Comparison of ENCODE assay signal across 8 cellular contexts in the genomic region with DNA sequence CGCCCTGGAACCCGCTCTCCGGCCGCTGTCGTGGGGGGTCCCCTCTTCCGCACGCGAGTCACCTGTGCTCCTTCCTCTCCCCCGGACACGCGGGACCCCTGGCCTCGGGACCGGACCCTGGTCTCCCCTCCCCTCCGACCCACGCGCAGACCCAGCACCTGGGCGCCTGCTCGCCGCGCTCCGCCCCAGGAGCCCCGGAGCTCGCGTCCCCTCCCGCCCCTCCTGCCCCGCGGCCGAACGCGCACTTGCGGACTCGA. TPM values are rescaled to one million over a fixed set of nuclear protein-coding genes. Genes with fewer than 3 reads are reported as not detected.
A peak's percentile ranks its signal among the peaks of the same experiment; 100 is the strongest.
DNase-seq lines count a peak whose midpoint lies in the region; ATAC-seq, FAIRE-seq and TF ChIP-seq lines count a peak whose summit lies in the region.

No MANE protein-coding gene starts in this region.

- H3K27me3 ChIP-seq in body of pancreas (no peaks in the 10 kb centered on the region), lower lobe of right lung (ENCODE audit: low read depth) (no peaks in the 10 kb centered on the region), thyroid gland (no peaks in the 10 kb centered on the region)

- ATAC-seq in body of pancreas = no peak
- ATAC-seq in lower lobe of right lung = no peak

- no peak for TF ChIP-seq CTCF in body of pancreas (IDR thresholded peaks at IDR 0.05)
- TF ChIP-seq CTCF in lower lobe of right lung (IDR thresholded peaks at IDR 0.05) = no peak
- TF ChIP-seq CTCF in thyroid gland (IDR thresholded peaks at IDR 0.05) = no peak

- CTCF ChIA-PET in activated CD4-positive, alpha-beta memory T cell treated with anti-CD3 and anti-CD28 coated beads for 36 hours (lab: Charles Lee) = no interaction called here
- CTCF ChIA-PET in activated CD4-positive, alpha-beta memory T cell treated with anti-CD3 and anti-CD28 coated beads, Interleukin-2, amount 10 ng/mL, durations not matched to agents 7 days and 5 days (lab: Charles Lee) = no interaction called here

- TF ChIP-seq POLR2A in body of pancreas (IDR thresholded peaks at IDR 0.05) = no peak
- no peak for TF ChIP-seq POLR2A in thyroid gland (IDR thresholded peaks at IDR 0.05)

- no peak for DNase-seq in activated CD4-positive, alpha-beta memory T cell treated with anti-CD3 and anti-CD28 coated beads for 36 hours
- DNase-seq in activated CD4-positive, alpha-beta memory T cell treated with anti-CD3 and anti-CD28 coated beads, Interleukin-2, amount 10 ng/mL, durations not matched to agents 7 days and 5 days = no peak
- no peak for DNase-seq in body of pancreas
- DNase-seq in lower lobe of right lung = no peak
- no peak for DNase-seq in thyroid gland
- DNase-seq in DMS 273 (lab: John Stamatoyannopoulos, UW; ENCODE audit: unreplicated experiment) = no peak
- no peak for DNase-seq in frontal cortex (ENCODE audit: low spot score in 2 of 2)
- no peak for DNase-seq in stimulated activated CD4-positive, alpha-beta T cell treated with anti-CD3 and anti-CD28 coated beads, Interleukin-2, amount 100 ng/mL, for 48 hours

- no peaks in the 10 kb centered on the region for H3K27me3 Mint-ChIP-seq in activated CD4-positive, alpha-beta memory T cell treated with anti-CD3 and anti-CD28 coated beads for 36 hours
- peaks cover 21% of the 10 kb centered on the region for H3K27me3 Mint-ChIP-seq in activated CD4-positive, alpha-beta memory T cell treated with anti-CD3 and anti-CD28 coated beads, Interleukin-2, amount 10 ng/mL, durations not matched to agents 7 days and 5 days

- 0% methylated on average over 1 to 27 of the region's 32 CpGs for WGBS in body of pancreas, 2 donors
- 2 to 4% methylated on average over 5 to 27 of the region's 32 CpGs for WGBS in thyroid gland, 2 donors

- peaks cover 8% of the 10 kb centered on the region for H3K4me1 Mint-ChIP-seq in activated CD4-positive, alpha-beta memory T cell treated with anti-CD3 and anti-CD28 coated beads for 36 hours (ENCODE audit: low read depth)
- peaks cover 12% of the 10 kb centered on the region for H3K4me1 Mint-ChIP-seq in activated CD4-positive, alpha-beta memory T cell treated with anti-CD3 and anti-CD28 coated beads, Interleukin-2, amount 10 ng/mL, durations not matched to agents 7 days and 5 days

- H3K27ac ChIP-seq in body of pancreas (peak overlapping the region in 1 of 4 donors; percentile 41), lower lobe of right lung (peak overlapping the region; percentile 31), thyroid gland (no peak overlapping the region)

- peak overlapping the region; percentile 32 for H3K4me3 Mint-ChIP-seq in activated CD4-positive, alpha-beta memory T cell treated with anti-CD3 and anti-CD28 coated beads for 36 hours
- H3K4me3 Mint-ChIP-seq in activated CD4-positive, alpha-beta memory T cell treated with anti-CD3 and anti-CD28 coated beads, Interleukin-2, amount 10 ng/mL, durations not matched to agents 7 days and 5 days = no peak overlapping the region

- H3K4me3 ChIP-seq in body of pancreas = peak overlapping the region; percentile 33 to 68
- H3K4me3 ChIP-seq in lower lobe of right lung = peak overlapping the region; percentile 70
- peak overlapping the region; percentile 39 to 80 (median 65) for H3K4me3 ChIP-seq in thyroid gland (replicated peaks in 1 of 3)

- no peak overlapping the region for H3K27ac Mint-ChIP-seq in activated CD4-positive, alpha-beta memory T cell treated with anti-CD3 and anti-CD28 coated beads for 36 hours
- no peak overlapping the region for H3K27ac Mint-ChIP-seq in activated CD4-positive, alpha-beta memory T cell treated with anti-CD3 and anti-CD28 coated beads, Interleukin-2, amount 10 ng/mL, durations not matched to agents 7 days and 5 days

- intact Hi-C loops in activated CD4-positive, alpha-beta memory T cell treated with anti-CD3 and anti-CD28 coated beads for 36 hours (cut with micrococcal nuclease) = loop anchor here (1.0 to 5.0 kb wide), 3 partner anchors 19 to 54 kb away; partner anchors contain the start of genes FN3KRP and WDR45B
- intact Hi-C loops in body of pancreas (cut with DNase I) = no loop called here
- intact Hi-C loops in lower lobe of right lung (cut with DNase I) = no loop called here
- intact Hi-C loops in thyroid gland (cut with DNase I) = loop anchor here (2.0 kb wide), 1 partner anchor 19 kb away; the partner anchor contains the start of gene FN3KRP

- POLR2A ChIA-PET in activated CD4-positive, alpha-beta memory T cell treated with anti-CD3 and anti-CD28 coated beads for 36 hours (lab: Charles Lee) = no interaction called here
- POLR2A ChIA-PET in activated CD4-positive, alpha-beta memory T cell treated with anti-CD3 and anti-CD28 coated beads, Interleukin-2, amount 10 ng/mL, durations not matched to agents 7 days and 5 days (lab: Charles Lee) = interaction anchor here (2.2 kb wide), 1 partner anchor 19 kb away, joined by 11 read pairs; the partner anchor contains the start of gene FN3KRP

- H3K36me3 ChIP-seq in body of pancreas (replicated peaks in 1 of 2; ENCODE audit: insufficient read depth in 1 of 2, low read depth in 2 of 2) = no peaks in the 10 kb centered on the region
- no peaks in the 10 kb centered on the region for H3K36me3 ChIP-seq in lower lobe of right lung
- no peaks in the 10 kb centered on the region for H3K36me3 ChIP-seq in thyroid gland

- H3K9me3 ChIP-seq in body of pancreas = no peaks in the 10 kb centered on the region
- H3K9me3 ChIP-seq in lower lobe of right lung = peaks cover 8% of the 10 kb centered on the region
- H3K9me3 ChIP-seq in thyroid gland = no peaks in the 10 kb centered on the region

- peaks cover 35% of the 10 kb centered on the region for H3K4me1 ChIP-seq in body of pancreas
- H3K4me1 ChIP-seq in lower lobe of right lung = peaks cover 17% of the 10 kb centered on the region
- H3K4me1 ChIP-seq in thyroid gland = peaks cover 7 to 16% of the 10 kb centered on the region in 2 donors

- peaks cover 9% of the 10 kb centered on the region for H3K36me3 Mint-ChIP-seq in activated CD4-positive, alpha-beta memory T cell treated with anti-CD3 and anti-CD28 coated beads for 36 hours
- H3K36me3 Mint-ChIP-seq in activated CD4-positive, alpha-beta memory T cell treated with anti-CD3 and anti-CD28 coated beads, Interleukin-2, amount 10 ng/mL, durations not matched to agents 7 days and 5 days (ENCODE audit: low read depth) = peaks cover 6% of the 10 kb centered on the region

- FAIRE-seq in frontal cortex (lab: Jason Lieb, UNC) = no peak

- H3K9me3 Mint-ChIP-seq in activated CD4-positive, alpha-beta memory T cell treated with anti-CD3 and anti-CD28 coated beads for 36 hours = peaks cover 14% of the 10 kb centered on the region
- peaks cover 9% of the 10 kb centered on the region for H3K9me3 Mint-ChIP-seq in activated CD4-positive, alpha-beta memory T cell treated with anti-CD3 and anti-CD28 coated beads, Interleukin-2, amount 10 ng/mL, durations not matched to agents 7 days and 5 days

RNA-seq across cellular contexts. Expression of gene RAB40B, which starts 0.8 kb away (rescaled TPM):
- total RNA-seq in activated CD4-positive, alpha-beta memory T cell treated with anti-CD3 and anti-CD28 coated beads for 36 hours = 1 to 10 TPM; 1.4 to 1.9 TPM
- total RNA-seq in activated CD4-positive, alpha-beta memory T cell treated with anti-CD3 and anti-CD28 coated beads, Interleukin-2, amount 10 ng/mL, durations not matched to agents 7 days and 5 days = 1 to 10 TPM; 1.4 to 2.0 TPM
- total RNA-seq in body of pancreas (10 to 100 TPM; 18.2 to 39.9 TPM), lower lobe of right lung (10.2 TPM), thyroid gland (10 to 100 TPM in 2 of 4 donors, 1 to 10 TPM in 2; 6.2 to 19.3 (median 11.3) TPM), frontal cortex (18.3 TPM)

RNA-seq across cellular contexts. Expression of gene FN3KRP, which starts 18.8 kb away (rescaled TPM):
- 10 to 100 TPM; 36.7 to 40.5 TPM for total RNA-seq in activated CD4-positive, alpha-beta memory T cell treated with anti-CD3 and anti-CD28 coated beads for 36 hours
- total RNA-seq in activated CD4-positive, alpha-beta memory T cell treated with anti-CD3 and anti-CD28 coated beads, Interleukin-2, amount 10 ng/mL, durations not matched to agents 7 days and 5 days = 10 to 100 TPM; 30.4 to 32.1 TPM
- 1 to 10 TPM; 7.6 to 8.0 TPM for total RNA-seq in body of pancreas
- total RNA-seq in lower lobe of right lung = 28.1 TPM
- 100 to 1,000 TPM in 1 of 4 donors, 10 to 100 TPM in 2, 1 to 10 TPM in 1; 9.3 to 122 (median 16.2) TPM for total RNA-seq in thyroid gland
- total RNA-seq in frontal cortex = 24.1 TPM

RNA-seq across cellular contexts. Expression of gene FN3K, which starts 37.7 kb away (rescaled TPM):
- total RNA-seq in activated CD4-positive, alpha-beta memory T cell treated with anti-CD3 and anti-CD28 coated beads for 36 hours = 1 to 10 TPM; 1.6 to 2.3 TPM
- total RNA-seq in activated CD4-positive, alpha-beta memory T cell treated with anti-CD3 and anti-CD28 coated beads, Interleukin-2, amount 10 ng/mL, durations not matched to agents 7 days and 5 days = 1 to 10 TPM; 2.4 to 3.7 TPM
- total RNA-seq in body of pancreas = 10 to 100 TPM; 15.2 to 29.1 TPM
- 27.9 TPM for total RNA-seq in lower lobe of right lung
- 10 to 100 TPM in 3 of 4 donors, 1 to 10 TPM in 1; 7.2 to 13.3 (median 12.0) TPM for total RNA-seq in thyroid gland
- 9.8 TPM for total RNA-seq in frontal cortex

RNA-seq across cellular contexts. Expression of gene WDR45B, which starts 49.5 kb away (rescaled TPM):
- 10 to 100 TPM; 42.8 to 43.0 TPM for total RNA-seq in activated CD4-positive, alpha-beta memory T cell treated with anti-CD3 and anti-CD28 coated beads for 36 hours
- total RNA-seq in activated CD4-positive, alpha-beta memory T cell treated with anti-CD3 and anti-CD28 coated beads, Interleukin-2, amount 10 ng/mL, durations not matched to agents 7 days and 5 days = 10 to 100 TPM; 41.0 to 42.9 TPM
- 10 to 100 TPM; 45.5 to 49.3 TPM for total RNA-seq in body of pancreas
- total RNA-seq in lower lobe of right lung = 66.1 TPM
- total RNA-seq in thyroid gland = 10 to 100 TPM; 79.3 to 95.9 (median 84.2) TPM
- total RNA-seq in frontal cortex = 45.2 TPM

RNA-seq across cellular contexts. Expression of gene TBCD, which starts 54.1 kb away (rescaled TPM):
- total RNA-seq in activated CD4-positive, alpha-beta memory T cell treated with anti-CD3 and anti-CD28 coated beads for 36 hours = 10 to 100 TPM; 97.0 to 98.2 TPM
- total RNA-seq in activated CD4-positive, alpha-beta memory T cell treated with anti-CD3 and anti-CD28 coated beads, Interleukin-2, amount 10 ng/mL, durations not matched to agents 7 days and 5 days = 100 to 1,000 TPM; 133 to 135 TPM
- total RNA-seq in body of pancreas (10 to 100 TPM; 38.9 to 74.8 TPM), lower lobe of right lung (84.8 TPM), thyroid gland (10 to 100 TPM; 72.6 to 85.9 (median 79.6) TPM), frontal cortex (73.8 TPM)

Comparison
In these comparisons a context has a peak if more than half of its experiments do, and no peak if none do; other contexts are left out.
1. intact Hi-C loops: an anchor here in activated CD4-positive, alpha-beta memory T cell treated with anti-CD3 and anti-CD28 coated beads for 36 hours (1.0 to 5.0 kb wide) and thyroid gland (2.0 kb wide); none called in body of pancreas and lower lobe of right lung.